ENCODE assay signal across 2 cellular contexts in the genomic region with DNA sequence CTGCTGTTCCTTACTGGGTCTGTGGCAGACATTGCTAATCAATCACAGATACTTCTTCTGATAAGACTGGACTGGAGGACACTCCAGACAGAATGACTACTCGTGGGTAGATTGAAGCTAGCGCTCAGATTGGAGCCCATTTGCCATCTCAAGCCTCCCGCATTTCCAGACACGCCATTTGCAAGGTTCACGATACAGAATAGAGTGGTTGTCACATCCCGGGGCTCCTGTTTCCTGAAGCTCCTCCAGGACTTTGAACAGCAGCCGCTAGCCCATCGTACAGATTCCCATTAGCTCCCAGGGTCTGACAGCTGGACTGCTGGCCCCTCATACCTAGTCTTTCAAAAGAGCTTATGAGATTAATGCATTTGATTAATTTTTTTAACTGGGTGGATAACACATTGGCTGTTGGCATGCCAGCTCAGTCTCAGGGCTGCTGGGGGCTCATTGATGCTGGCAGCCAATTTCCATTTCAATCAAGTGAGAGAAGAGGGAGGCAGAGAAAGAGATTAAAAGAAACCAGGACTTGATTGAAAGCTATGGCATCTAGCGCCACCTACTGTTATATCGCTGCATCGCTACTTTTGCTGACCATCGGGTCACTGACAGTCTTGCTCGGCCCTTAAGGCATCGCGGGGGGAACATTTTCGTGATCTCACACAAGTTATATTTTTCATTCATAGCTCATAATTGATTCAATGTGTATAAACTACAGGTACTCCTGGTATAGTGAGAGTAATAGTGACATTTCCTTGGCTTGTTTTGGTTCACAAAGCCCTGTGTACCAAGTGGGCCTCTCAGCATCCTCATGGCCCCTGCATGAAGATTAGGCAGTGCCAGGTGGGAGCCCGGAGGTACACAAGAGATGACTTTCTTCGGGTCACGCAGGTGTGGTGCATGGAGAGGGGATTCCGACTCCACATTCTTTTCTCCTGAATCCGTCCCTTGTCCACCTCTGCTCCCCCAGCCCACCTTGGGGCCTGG.
TF ChIP-seq lines count a peak whose summit lies in the region.

No MANE protein-coding gene starts in this region.

TF ChIP-seq in IMR-90, 13 proteins besides CTCF, POLR2A, EP300 and RAD21:
- TF ChIP-seq SMC3 (IDR thresholded peaks at IDR 0.05; ENCODE audit: low read depth, low read length) (peak; percentile 79), BHLHE40 (IDR thresholded peaks at IDR 0.05; ENCODE audit: low read depth, low read length) (no peak)

TF ChIP-seq in K562, 482 proteins besides CTCF, POLR2A, EP300 and RAD21:
- TF ChIP-seq, protein P1, sequence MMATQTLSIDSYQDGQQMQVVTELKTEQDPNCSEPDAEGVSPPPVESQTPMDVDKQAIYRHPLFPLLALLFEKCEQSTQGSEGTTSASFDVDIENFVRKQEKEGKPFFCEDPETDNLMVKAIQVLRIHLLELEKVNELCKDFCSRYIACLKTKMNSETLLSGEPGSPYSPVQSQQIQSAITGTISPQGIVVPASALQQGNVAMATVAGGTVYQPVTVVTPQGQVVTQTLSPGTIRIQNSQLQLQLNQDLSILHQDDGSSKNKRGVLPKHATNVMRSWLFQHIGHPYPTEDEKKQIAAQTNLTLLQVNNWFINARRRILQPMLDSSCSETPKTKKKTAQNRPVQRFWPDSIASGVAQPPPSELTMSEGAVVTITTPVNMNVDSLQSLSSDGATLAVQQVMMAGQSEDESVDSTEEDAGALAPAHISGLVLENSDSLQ (IDR thresholded peaks at IDR 0.05), result peak; percentile 50; the same call in 1 of the 2 replicates
- TF ChIP-seq XRCC3 (IDR thresholded peaks at IDR 0.05), result no peak
- TF ChIP-seq TBP (optimal IDR thresholded peaks at IDR 0.05; ENCODE audit: low read depth, low read length), result no peak
- TF ChIP-seq, protein P2, sequence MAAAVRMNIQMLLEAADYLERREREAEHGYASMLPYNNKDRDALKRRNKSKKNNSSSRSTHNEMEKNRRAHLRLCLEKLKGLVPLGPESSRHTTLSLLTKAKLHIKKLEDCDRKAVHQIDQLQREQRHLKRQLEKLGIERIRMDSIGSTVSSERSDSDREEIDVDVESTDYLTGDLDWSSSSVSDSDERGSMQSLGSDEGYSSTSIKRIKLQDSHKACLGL (CRISPR knock-in tag; IDR thresholded peaks at IDR 0.05; ENCODE audit: borderline replicate concordance, poor library complexity, severe bottlenecking), result no peak
- no peak for TF ChIP-seq BCOR (IDR thresholded peaks at IDR 0.05)
- TF ChIP-seq TFAM (CRISPR knock-in tag; conservative IDR thresholded peaks at IDR 0.05), result no peak
- no peak for TF ChIP-seq PML (IDR thresholded peaks at IDR 0.05; ENCODE audit: low read length)
- no peak for TF ChIP-seq E2F6 (IDR thresholded peaks at IDR 0.05; ENCODE audit: borderline replicate concordance in 1 of 2, extremely low read depth in 1 of 2, insufficient read depth in 1 of 2, insufficient read length in 1 of 2, low read depth in 1 of 2, low read length in 1 of 2, poor library complexity in 1 of 2, severe bottlenecking in 1 of 2)
- TF ChIP-seq ZBED1 (IDR thresholded peaks at IDR 0.05), result no peak
- TF ChIP-seq RFX1 (IDR thresholded peaks at IDR 0.05), result no peak
- TF ChIP-seq NFATC3 (IDR thresholded peaks at IDR 0.05), result no peak
- TF ChIP-seq SMC3 (conservative IDR thresholded peaks at IDR 0.05; ENCODE audit: insufficient read depth, low read depth, low read length), result peak; percentile 72
- TF ChIP-seq, protein P3, sequence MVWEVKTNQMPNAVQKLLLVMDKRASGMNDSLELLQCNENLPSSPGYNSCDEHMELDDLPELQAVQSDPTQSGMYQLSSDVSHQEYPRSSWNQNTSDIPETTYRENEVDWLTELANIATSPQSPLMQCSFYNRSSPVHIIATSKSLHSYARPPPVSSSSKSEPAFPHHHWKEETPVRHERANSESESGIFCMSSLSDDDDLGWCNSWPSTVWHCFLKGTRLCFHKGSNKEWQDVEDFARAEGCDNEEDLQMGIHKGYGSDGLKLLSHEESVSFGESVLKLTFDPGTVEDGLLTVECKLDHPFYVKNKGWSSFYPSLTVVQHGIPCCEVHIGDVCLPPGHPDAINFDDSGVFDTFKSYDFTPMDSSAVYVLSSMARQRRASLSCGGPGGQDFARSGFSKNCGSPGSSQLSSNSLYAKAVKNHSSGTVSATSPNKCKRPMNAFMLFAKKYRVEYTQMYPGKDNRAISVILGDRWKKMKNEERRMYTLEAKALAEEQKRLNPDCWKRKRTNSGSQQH (CRISPR knock-in tag; IDR thresholded peaks at IDR 0.05), result no peak
- TF ChIP-seq CBX3 (IDR thresholded peaks at IDR 0.05; ENCODE audit: borderline replicate concordance in 1 of 2, low read length in 2 of 2), result no peak
- no peak for TF ChIP-seq CTBP1 (IDR thresholded peaks at IDR 0.05; ENCODE audit: borderline replicate concordance)
- no peak for TF ChIP-seq CXXC5 (CRISPR knock-in tag; IDR thresholded peaks at IDR 0.05)
